Comparison of ENCODE assay signal across 27 cellular contexts in genomic region chr2:155643056-155643775, GRCh38.
"Had no signal": no experiment of that assay in that cellular context is flagged by ENCODE, and none has a peak within 500 bp of the region (broad histone marks: within the 10 kb centered on the region; RNA-seq: fewer than 3 reads in every experiment).

No MANE protein-coding gene starts in this region.

- DNase-seq: colonic mucosa; effector memory CD4-positive, alpha-beta T cell; foreskin melanocyte; glutamatergic neuron; heart right ventricle; hippocampal formation; left cardiac atrium; left lung; mesenchymal stem cell; mucosa of descending colon; naive B cell; stimulated activated CD4-positive, alpha-beta T cell treated with anti-CD3 and anti-CD28 coated beads, Interleukin-2, amount 100 ng/mL, for 24 hours; stimulated activated CD4-positive, alpha-beta T cell treated with anti-CD3 and anti-CD28 coated beads, Interleukin-4, amount 100 ng/mL, for 24 hours; stimulated activated naive CD4-positive, alpha-beta T cell treated with Interleukin-2 at 50 U/mL for 16 hours; stomach; thyroid gland; upper lobe of left lung had no signal

- H3K9me3 Mint-ChIP-seq: mesothelial cell of epicardium had no signal

- H3K79me2 ChIP-seq: parathyroid adenoma had no signal

- H3K9me3 ChIP-seq: colonic mucosa, esophagus muscularis mucosa, heart right ventricle, left lung, mucosa of descending colon, neutrophil, right atrium auricular region, stomach, thyroid gland, upper lobe of left lung had no signal

- H3K36me3 ChIP-seq: colonic mucosa, esophagus muscularis mucosa, heart right ventricle, left lung, neutrophil, right atrium auricular region, stomach, thyroid gland, upper lobe of left lung had no signal

- H3K27ac Mint-ChIP-seq: dendritic cell treated with granulocyte-macrophage colony-stimulating factor and Interleukin-4, amounts not matched to agents 40 ng/mL and 50 ng/mL, for 4 days; mesothelial cell of epicardium; naive B cell; natural killer cell treated with Interleukin-12 subunit alpha and Interleukin-12 subunit beta and Interleukin-15 and Interleukin-18, amount 100 ng/mL, for 72 hours; progenitor cell of endocrine pancreas; stimulated activated effector memory CD8-positive, alpha-beta T cell treated with anti-CD3 and anti-CD28 coated beads, Interleukin-12 subunit alpha, Interleukin-12 subunit beta, amount 100 ng/mL, for 72 hours had no signal

- H3K4me1 ChIP-seq: colonic mucosa, esophagus muscularis mucosa, heart right ventricle, left lung, parathyroid adenoma, right atrium auricular region, stomach, thyroid gland, upper lobe of left lung had no signal

- H3K27me3 ChIP-seq: colonic mucosa, esophagus muscularis mucosa, heart right ventricle, left lung, neutrophil, right atrium auricular region, stomach, thyroid gland, upper lobe of left lung had no signal

- H3K4me3 ChIP-seq: colonic mucosa, esophagus muscularis mucosa, heart right ventricle, left lung, mucosa of descending colon, right atrium auricular region, stomach, thyroid gland, upper lobe of left lung had no signal

- H3K27me3 Mint-ChIP-seq: dendritic cell treated with granulocyte-macrophage colony-stimulating factor and Interleukin-4, amounts not matched to agents 40 ng/mL and 50 ng/mL, for 4 days; naive B cell; natural killer cell treated with Interleukin-12 subunit alpha and Interleukin-12 subunit beta and Interleukin-15 and Interleukin-18, amount 100 ng/mL, for 72 hours; progenitor cell of endocrine pancreas had no signal

- H2AFZ ChIP-seq: parathyroid adenoma had no signal

- H3K4me3 Mint-ChIP-seq: dendritic cell treated with granulocyte-macrophage colony-stimulating factor and Interleukin-4, amounts not matched to agents 40 ng/mL and 50 ng/mL, for 4 days; mesothelial cell of epicardium; naive B cell; natural killer cell treated with Interleukin-12 subunit alpha and Interleukin-12 subunit beta and Interleukin-15 and Interleukin-18, amount 100 ng/mL, for 72 hours; neural crest cell; stimulated activated effector memory CD8-positive, alpha-beta T cell treated with anti-CD3 and anti-CD28 coated beads, Interleukin-12 subunit alpha, Interleukin-12 subunit beta, amount 100 ng/mL, for 72 hours had no signal

- H3K4me1 Mint-ChIP-seq: mesothelial cell of epicardium; naive B cell; stimulated activated effector memory CD8-positive, alpha-beta T cell treated with anti-CD3 and anti-CD28 coated beads, Interleukin-12 subunit alpha, Interleukin-12 subunit beta, amount 100 ng/mL, for 72 hours had no signal

- H3K9ac ChIP-seq: parathyroid adenoma had no signal

- H3K27ac ChIP-seq: colonic mucosa, esophagus muscularis mucosa, heart right ventricle, left lung, neutrophil, parathyroid adenoma, right atrium auricular region, stomach, thyroid gland, upper lobe of left lung had no signal

- H3K36me3 Mint-ChIP-seq: mesothelial cell of epicardium; naive B cell; natural killer cell treated with Interleukin-12 subunit alpha and Interleukin-12 subunit beta and Interleukin-15 and Interleukin-18, amount 100 ng/mL, for 72 hours; stimulated activated effector memory CD8-positive, alpha-beta T cell treated with anti-CD3 and anti-CD28 coated beads, Interleukin-12 subunit alpha, Interleukin-12 subunit beta, amount 100 ng/mL, for 72 hours had no signal
